Comparison of ENCODE assay signal across 20 cellular contexts in genomic region chr1:53134042-53134485, GRCh38. TPM values are rescaled to one million over a fixed set of nuclear protein-coding genes. Genes with fewer than 3 reads are reported as not detected.
"Had no signal": no experiment of that assay in that cellular context is flagged by ENCODE, and none has a peak within 500 bp of the region (broad histone marks: within the 10 kb centered on the region; RNA-seq: fewer than 3 reads in every experiment).

No MANE protein-coding gene starts in this region.

- H3K36me3 ChIP-seq: cardiac muscle cell, gastrocnemius medialis, heart right ventricle, thoracic aorta, upper lobe of left lung had no signal

- H3K27ac ChIP-seq: cardiac muscle cell, gastrocnemius medialis, heart right ventricle, thoracic aorta had no signal

- H3K4me1 Mint-ChIP-seq: activated B cell treated with CpG ODN at 0.5 μM for 24 hours; activated CD4-positive, alpha-beta memory T cell treated with anti-CD3 and anti-CD28 coated beads, Interleukin-2, amount 10 ng/mL, durations not matched to agents 7 days and 5 days; activated CD8-positive, alpha-beta memory T cell treated with anti-CD3 and anti-CD28 coated beads, Interleukin-2, amount 10 ng/mL, durations not matched to agents 7 days and 5 days; activated naive CD8-positive, alpha-beta T cell treated with anti-CD3 and anti-CD28 coated beads, Interleukin-2, amount 10 ng/mL, durations not matched to agents 7 days and 5 days; memory B cell had no signal

- H3K36me3 Mint-ChIP-seq: activated naive CD8-positive, alpha-beta T cell treated with anti-CD3 and anti-CD28 coated beads, Interleukin-2, amount 10 ng/mL, durations not matched to agents 7 days and 5 days had no signal

- DNase-seq: activated B cell treated with CpG ODN at 0.5 μM for 24 hours; activated CD4-positive, alpha-beta memory T cell treated with anti-CD3 and anti-CD28 coated beads, Interleukin-2, amount 10 ng/mL, durations not matched to agents 7 days and 5 days; activated CD4-positive, alpha-beta T cell treated with anti-CD3 and anti-CD28 coated beads for 4 hours; activated CD8-positive, alpha-beta memory T cell treated with anti-CD3 and anti-CD28 coated beads, Interleukin-2, amount 10 ng/mL, durations not matched to agents 7 days and 5 days; activated naive CD4-positive, alpha-beta T cell treated with Interleukin-2 at 50 U/mL for 16 hours; activated naive CD8-positive, alpha-beta T cell treated with anti-CD3 and anti-CD28 coated beads, Interleukin-2, amount 10 ng/mL, durations not matched to agents 7 days and 5 days; amygdala; gastrocnemius medialis; heart right ventricle; small intestine; stimulated activated CD4-positive, alpha-beta T cell treated with anti-CD3 and anti-CD28 coated beads, Interleukin-4, amount 100 ng/mL, for 1 hour; SW 1271 had no signal

- H3K27ac Mint-ChIP-seq: activated B cell treated with CpG ODN at 0.5 μM for 24 hours; activated CD4-positive, alpha-beta memory T cell treated with anti-CD3 and anti-CD28 coated beads, Interleukin-2, amount 10 ng/mL, durations not matched to agents 7 days and 5 days; activated CD8-positive, alpha-beta memory T cell treated with anti-CD3 and anti-CD28 coated beads, Interleukin-2, amount 10 ng/mL, durations not matched to agents 7 days and 5 days; activated naive CD8-positive, alpha-beta T cell treated with anti-CD3 and anti-CD28 coated beads, Interleukin-2, amount 10 ng/mL, durations not matched to agents 7 days and 5 days; memory B cell; nephron had no signal

- H3K27me3 ChIP-seq: cardiac muscle cell, gastrocnemius medialis, heart right ventricle, upper lobe of left lung had no signal

- H3K4me1 ChIP-seq: gastrocnemius medialis had no signal

- H3K9me3 ChIP-seq: gastrocnemius medialis had no signal

- ATAC-seq: activated CD8-positive, alpha-beta memory T cell treated with anti-CD3 and anti-CD28 coated beads, Interleukin-2, amount 10 ng/mL, durations not matched to agents 7 days and 5 days; gastrocnemius medialis; heart right ventricle had no signal

- H3K4me3 ChIP-seq: cardiac muscle cell, gastrocnemius medialis, heart right ventricle, thoracic aorta, upper lobe of left lung had no signal

- H3K4me3 Mint-ChIP-seq: activated B cell treated with CpG ODN at 0.5 μM for 24 hours; activated CD4-positive, alpha-beta memory T cell treated with anti-CD3 and anti-CD28 coated beads, Interleukin-2, amount 10 ng/mL, durations not matched to agents 7 days and 5 days; activated CD8-positive, alpha-beta memory T cell treated with anti-CD3 and anti-CD28 coated beads, Interleukin-2, amount 10 ng/mL, durations not matched to agents 7 days and 5 days; activated naive CD8-positive, alpha-beta T cell treated with anti-CD3 and anti-CD28 coated beads, Interleukin-2, amount 10 ng/mL, durations not matched to agents 7 days and 5 days; memory B cell; nephron had no signal

- H3K27me3 Mint-ChIP-seq: activated CD4-positive, alpha-beta memory T cell treated with anti-CD3 and anti-CD28 coated beads, Interleukin-2, amount 10 ng/mL, durations not matched to agents 7 days and 5 days; activated CD8-positive, alpha-beta memory T cell treated with anti-CD3 and anti-CD28 coated beads, Interleukin-2, amount 10 ng/mL, durations not matched to agents 7 days and 5 days; activated naive CD8-positive, alpha-beta T cell treated with anti-CD3 and anti-CD28 coated beads, Interleukin-2, amount 10 ng/mL, durations not matched to agents 7 days and 5 days had no signal

RNA-seq across cellular contexts. Expression of gene SLC1A7, which starts 8.4 kb away (rescaled TPM):
- total RNA-seq: activated B cell treated with CpG ODN at 0.5 μM for 24 hours; activated CD4-positive, alpha-beta memory T cell treated with anti-CD3 and anti-CD28 coated beads, Interleukin-2, amount 10 ng/mL, durations not matched to agents 7 days and 5 days; activated CD8-positive, alpha-beta memory T cell treated with anti-CD3 and anti-CD28 coated beads, Interleukin-2, amount 10 ng/mL, durations not matched to agents 7 days and 5 days; activated naive CD8-positive, alpha-beta T cell treated with anti-CD3 and anti-CD28 coated beads, Interleukin-2, amount 10 ng/mL, durations not matched to agents 7 days and 5 days; cardiac muscle cell; dermis microvascular lymphatic vessel endothelial cell; epithelial cell of proximal tubule; T-helper 2 cell treated with Interferon-gamma antibody and Interleukin-4, amounts not matched to agents 100 ng/mL and 5 ng/mL, for 36 hours had no signal
- polyA plus RNA-seq: cardiac muscle cell had no signal
